Comparison of ENCODE assay signal across 8 cellular contexts in genomic region chr11:19712281-19713220, GRCh38. TPM values are rescaled to one million over a fixed set of nuclear protein-coding genes. Genes with fewer than 3 reads are reported as not detected.
DNase-seq lines count a peak whose midpoint lies in the region; ATAC-seq and TF ChIP-seq lines count a peak whose summit lies in the region.

Gene NAV2 (plus strand): TSS chr11:19712837. CDS start chr11:19713696, 859 bp downstream.

- peak within 1 kb of the TSS; percentile 60 to 71 for H3K9ac ChIP-seq in colonic mucosa (ENCODE audit: low read depth in 2 of 2, low read length in 2 of 2)

- H3K4me3 ChIP-seq in AG04449 (ENCODE audit: low read depth, low read length) (peak within 1 kb of the TSS; percentile 80), colonic mucosa (peak within 1 kb of the TSS; percentile 53)

- peaks cover 39% of the 10 kb centered on the region for H3K27me3 Mint-ChIP-seq in activated CD4-positive, alpha-beta T cell treated with anti-CD3 and anti-CD28 coated beads for 36 hours

- H3K4me1 ChIP-seq in colonic mucosa = peaks cover 11% of the 10 kb centered on the region

- H3K9me3 ChIP-seq in colonic mucosa = no peaks in the 10 kb centered on the region

- in situ Hi-C loops in GM18951 (cut with MboI; ENCODE audit: low sequenced_read_pairs, unreplicated experiment) = no loop called here

- peak; percentile 75 for TF ChIP-seq POLR2A in GM18951 (IDR thresholded peaks at IDR 0.05; ENCODE audit: extremely low read depth, insufficient read depth, insufficient read length)

- no peaks in the 10 kb centered on the region for H3K36me3 Mint-ChIP-seq in activated CD4-positive, alpha-beta T cell treated with anti-CD3 and anti-CD28 coated beads for 36 hours (ENCODE audit: low read depth)

- H3K36me3 ChIP-seq in colonic mucosa = no peaks in the 10 kb centered on the region

- POLR2A ChIA-PET in AG04449 (lab: Yijun Ruan, JAX) = interaction anchor here (0.9 to 1.0 kb wide), 2 partner anchors 21 to 118 kb away, joined by 3 read pairs; no protein-coding TSS in a partner anchor
- POLR2A ChIA-PET in activated CD4-positive, alpha-beta T cell treated with anti-CD3 and anti-CD28 coated beads for 36 hours (lab: Charles Lee) = interaction anchor here (2.1 kb wide), 1 partner anchor 12 kb away, joined by 5 read pairs; no protein-coding TSS in a partner anchor

- H3K27ac Mint-ChIP-seq in activated CD4-positive, alpha-beta T cell treated with anti-CD3 and anti-CD28 coated beads for 36 hours = peak within 1 kb of the TSS; percentile 85

- H3K9me3 Mint-ChIP-seq in activated CD4-positive, alpha-beta T cell treated with anti-CD3 and anti-CD28 coated beads for 36 hours (ENCODE audit: low read depth) = no peaks in the 10 kb centered on the region

- no peak for DNase-seq in AG04449 (ENCODE audit: low read depth, low spot score)
- peak; percentile 93 for DNase-seq in NCI-H2227 treated with DMSO at 0.1 percent for 48 hours (lab: John Stamatoyannopoulos, UW)
- DNase-seq in activated CD4-positive, alpha-beta T cell treated with anti-CD3 and anti-CD28 coated beads for 36 hours = peak; percentile 86
- DNase-seq in colonic mucosa = peak; percentile 91
- DNase-seq in kidney tubule cell (ENCODE audit: low spot score) = peak; percentile 95
- peak; percentile 45 to 61 for DNase-seq in stimulated activated CD4-positive, alpha-beta T cell treated with anti-CD3 and anti-CD28 coated beads, Interleukin-15, amount 100 ng/mL, for 48 hours (ENCODE audit: low read depth in 2 of 2)

- peak within 1 kb of the TSS; percentile 70 for H3K27ac ChIP-seq in colonic mucosa

- H3K4me3 Mint-ChIP-seq in activated CD4-positive, alpha-beta T cell treated with anti-CD3 and anti-CD28 coated beads for 36 hours = peak within 1 kb of the TSS; percentile 77

- intact Hi-C loops in activated CD4-positive, alpha-beta T cell treated with anti-CD3 and anti-CD28 coated beads for 36 hours (cut with DNase I, micrococcal nuclease) = loop anchor here (1.0 to 10.0 kb wide), 7 partner anchors 11 to 650 kb away; partner anchors contain the start of genes E2F8 (in 1 of the 2), HTATIP2 (in 1 of the 2) and ZDHHC13 (in 1 of the 2)
- intact Hi-C loops in colonic mucosa (cut with DNase I) = no loop called here

- TF ChIP-seq CTCF in AG04449 (IDR thresholded peaks at IDR 0.05; ENCODE audit: insufficient read depth, low read length, missing control alignments) (no peak), colonic mucosa (IDR thresholded peaks at IDR 0.05) (no peak)

- CTCF ChIA-PET in AG04449 (lab: Yijun Ruan, JAX) = interaction anchor here (0.8 to 3.8 kb wide), 12 partner anchors 11 to 159 kb away, joined by 3 to 14 read pairs (median 4); no protein-coding TSS in a partner anchor
- CTCF ChIA-PET in activated CD4-positive, alpha-beta T cell treated with anti-CD3 and anti-CD28 coated beads for 36 hours (lab: Charles Lee) = no interaction called here

- peak; percentile 99 for ATAC-seq in HG03159 (IDR thresholded peaks at IDR 0.05; ENCODE audit: unreplicated experiment)
- peak; percentile 98 for ATAC-seq in activated CD4-positive, alpha-beta T cell treated with anti-CD3 and anti-CD28 coated beads for 36 hours

- peaks cover 20% of the 10 kb centered on the region for H3K27me3 ChIP-seq in colonic mucosa

- H3K4me1 Mint-ChIP-seq in activated CD4-positive, alpha-beta T cell treated with anti-CD3 and anti-CD28 coated beads for 36 hours = peaks cover 26% of the 10 kb centered on the region

RNA-seq across cellular contexts. Expression of gene NAV2, which starts in this region (rescaled TPM):
- total RNA-seq in activated CD4-positive, alpha-beta T cell treated with anti-CD3 and anti-CD28 coated beads for 36 hours = under 1 TPM; 0.54 to 0.55 TPM
- total RNA-seq in colonic mucosa = 10 to 100 TPM; 21.3 to 45.3 TPM

Comparison
In these comparisons a context has a peak if more than half of its experiments do, and no peak if none do; other contexts are left out.
1. RNA of gene NAV2 (total RNA-seq): 21.3 to 45.3 TPM in colonic mucosa; 0.54 to 0.55 TPM in activated CD4-positive, alpha-beta T cell treated with anti-CD3 and anti-CD28 coated beads for 36 hours; every median in the first group is over 10 times any median in the second.
2. Peak in DNase-seq and ATAC-seq in activated CD4-positive, alpha-beta T cell treated with anti-CD3 and anti-CD28 coated beads for 36 hours; RNA of the gene not detected or under 1 TPM.